1 cellular context compared by ENCODE assay signal in the genomic region with DNA sequence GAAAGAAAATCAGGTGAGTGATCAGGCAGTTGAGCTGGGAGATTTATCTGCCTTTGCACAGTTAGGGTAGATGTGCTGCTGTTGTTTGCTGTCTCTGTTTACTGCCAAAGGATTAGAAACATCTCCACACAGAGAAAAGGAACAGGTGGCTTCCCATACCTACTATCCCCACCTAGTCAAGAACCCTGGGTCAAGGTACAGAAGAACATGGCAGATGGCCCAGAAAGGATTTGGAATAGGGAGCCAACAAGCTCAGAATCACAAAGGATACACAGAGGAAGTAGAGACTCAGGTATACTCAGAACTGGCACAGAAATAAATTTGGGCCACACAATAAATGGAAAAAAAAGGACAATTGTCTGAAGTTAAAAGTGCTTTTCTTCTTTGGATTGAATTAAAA.
TF ChIP-seq lines count a peak whose summit lies in the region.

No MANE protein-coding gene starts in this region.

TF ChIP-seq in GM23338, 12 proteins besides CTCF, POLR2A, EP300 and RAD21 (continued from another document):
- TF ChIP-seq, protein P1, sequence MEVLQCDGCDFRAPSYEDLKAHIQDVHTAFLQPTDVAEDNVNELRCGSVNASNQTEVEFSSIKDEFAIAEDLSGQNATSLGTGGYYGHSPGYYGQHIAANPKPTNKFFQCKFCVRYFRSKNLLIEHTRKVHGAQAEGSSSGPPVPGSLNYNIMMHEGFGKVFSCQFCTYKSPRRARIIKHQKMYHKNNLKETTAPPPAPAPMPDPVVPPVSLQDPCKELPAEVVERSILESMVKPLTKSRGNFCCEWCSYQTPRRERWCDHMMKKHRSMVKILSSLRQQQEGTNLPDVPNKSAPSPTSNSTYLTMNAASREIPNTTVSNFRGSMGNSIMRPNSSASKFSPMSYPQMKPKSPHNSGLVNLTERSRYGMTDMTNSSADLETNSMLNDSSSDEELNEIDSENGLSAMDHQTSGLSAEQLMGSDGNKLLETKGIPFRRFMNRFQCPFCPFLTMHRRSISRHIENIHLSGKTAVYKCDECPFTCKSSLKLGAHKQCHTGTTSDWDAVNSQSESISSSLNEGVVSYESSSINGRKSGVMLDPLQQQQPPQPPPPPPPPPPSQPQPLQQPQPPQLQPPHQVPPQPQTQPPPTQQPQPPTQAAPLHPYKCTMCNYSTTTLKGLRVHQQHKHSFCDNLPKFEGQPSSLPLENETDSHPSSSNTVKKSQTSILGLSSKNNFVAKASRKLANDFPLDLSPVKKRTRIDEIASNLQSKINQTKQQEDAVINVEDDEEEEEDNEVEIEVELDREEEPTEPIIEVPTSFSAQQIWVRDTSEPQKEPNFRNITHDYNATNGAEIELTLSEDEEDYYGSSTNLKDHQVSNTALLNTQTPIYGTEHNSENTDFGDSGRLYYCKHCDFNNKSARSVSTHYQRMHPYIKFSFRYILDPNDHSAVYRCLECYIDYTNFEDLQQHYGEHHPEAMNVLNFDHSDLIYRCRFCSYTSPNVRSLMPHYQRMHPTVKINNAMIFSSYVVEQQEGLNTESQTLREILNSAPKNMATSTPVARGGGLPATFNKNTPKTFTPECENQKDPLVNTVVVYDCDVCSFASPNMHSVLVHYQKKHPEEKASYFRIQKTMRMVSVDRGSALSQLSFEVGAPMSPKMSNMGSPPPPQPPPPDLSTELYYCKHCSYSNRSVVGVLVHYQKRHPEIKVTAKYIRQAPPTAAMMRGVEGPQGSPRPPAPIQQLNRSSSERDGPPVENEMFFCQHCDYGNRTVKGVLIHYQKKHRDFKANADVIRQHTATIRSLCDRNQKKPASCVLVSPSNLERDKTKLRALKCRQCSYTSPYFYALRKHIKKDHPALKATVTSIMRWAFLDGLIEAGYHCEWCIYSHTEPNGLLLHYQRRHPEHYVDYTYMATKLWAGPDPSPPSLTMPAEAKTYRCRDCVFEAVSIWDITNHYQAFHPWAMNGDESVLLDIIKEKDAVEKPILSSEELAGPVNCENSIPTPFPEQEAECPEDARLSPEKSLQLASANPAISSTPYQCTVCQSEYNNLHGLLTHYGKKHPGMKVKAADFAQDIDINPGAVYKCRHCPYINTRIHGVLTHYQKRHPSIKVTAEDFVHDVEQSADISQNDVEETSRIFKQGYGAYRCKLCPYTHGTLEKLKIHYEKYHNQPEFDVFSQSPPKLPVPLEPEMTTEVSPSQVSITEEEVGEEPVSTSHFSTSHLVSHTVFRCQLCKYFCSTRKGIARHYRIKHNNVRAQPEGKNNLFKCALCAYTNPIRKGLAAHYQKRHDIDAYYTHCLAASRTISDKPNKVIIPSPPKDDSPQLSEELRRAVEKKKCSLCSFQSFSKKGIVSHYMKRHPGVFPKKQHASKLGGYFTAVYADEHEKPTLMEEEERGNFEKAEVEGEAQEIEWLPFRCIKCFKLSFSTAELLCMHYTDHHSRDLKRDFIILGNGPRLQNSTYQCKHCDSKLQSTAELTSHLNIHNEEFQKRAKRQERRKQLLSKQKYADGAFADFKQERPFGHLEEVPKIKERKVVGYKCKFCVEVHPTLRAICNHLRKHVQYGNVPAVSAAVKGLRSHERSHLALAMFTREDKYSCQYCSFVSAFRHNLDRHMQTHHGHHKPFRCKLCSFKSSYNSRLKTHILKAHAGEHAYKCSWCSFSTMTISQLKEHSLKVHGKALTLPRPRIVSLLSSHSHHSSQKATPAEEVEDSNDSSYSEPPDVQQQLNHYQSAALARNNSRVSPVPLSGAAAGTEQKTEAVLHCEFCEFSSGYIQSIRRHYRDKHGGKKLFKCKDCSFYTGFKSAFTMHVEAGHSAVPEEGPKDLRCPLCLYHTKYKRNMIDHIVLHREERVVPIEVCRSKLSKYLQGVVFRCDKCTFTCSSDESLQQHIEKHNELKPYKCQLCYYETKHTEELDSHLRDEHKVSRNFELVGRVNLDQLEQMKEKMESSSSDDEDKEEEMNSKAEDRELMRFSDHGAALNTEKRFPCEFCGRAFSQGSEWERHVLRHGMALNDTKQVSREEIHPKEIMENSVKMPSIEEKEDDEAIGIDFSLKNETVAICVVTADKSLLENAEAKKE (CRISPR knock-in tag; IDR thresholded peaks at IDR 0.05): no peak
- TF ChIP-seq JUNB (IDR thresholded peaks at IDR 0.05; ENCODE audit: unreplicated experiment) (no peak), POLR2AphosphoS5 (IDR thresholded peaks at IDR 0.05; ENCODE audit: low read depth) (no peak), CREB1 (CRISPR knock-in tag; IDR thresholded peaks at IDR 0.05; ENCODE audit: low read depth) (no peak)
- TF ChIP-seq, protein P2, sequence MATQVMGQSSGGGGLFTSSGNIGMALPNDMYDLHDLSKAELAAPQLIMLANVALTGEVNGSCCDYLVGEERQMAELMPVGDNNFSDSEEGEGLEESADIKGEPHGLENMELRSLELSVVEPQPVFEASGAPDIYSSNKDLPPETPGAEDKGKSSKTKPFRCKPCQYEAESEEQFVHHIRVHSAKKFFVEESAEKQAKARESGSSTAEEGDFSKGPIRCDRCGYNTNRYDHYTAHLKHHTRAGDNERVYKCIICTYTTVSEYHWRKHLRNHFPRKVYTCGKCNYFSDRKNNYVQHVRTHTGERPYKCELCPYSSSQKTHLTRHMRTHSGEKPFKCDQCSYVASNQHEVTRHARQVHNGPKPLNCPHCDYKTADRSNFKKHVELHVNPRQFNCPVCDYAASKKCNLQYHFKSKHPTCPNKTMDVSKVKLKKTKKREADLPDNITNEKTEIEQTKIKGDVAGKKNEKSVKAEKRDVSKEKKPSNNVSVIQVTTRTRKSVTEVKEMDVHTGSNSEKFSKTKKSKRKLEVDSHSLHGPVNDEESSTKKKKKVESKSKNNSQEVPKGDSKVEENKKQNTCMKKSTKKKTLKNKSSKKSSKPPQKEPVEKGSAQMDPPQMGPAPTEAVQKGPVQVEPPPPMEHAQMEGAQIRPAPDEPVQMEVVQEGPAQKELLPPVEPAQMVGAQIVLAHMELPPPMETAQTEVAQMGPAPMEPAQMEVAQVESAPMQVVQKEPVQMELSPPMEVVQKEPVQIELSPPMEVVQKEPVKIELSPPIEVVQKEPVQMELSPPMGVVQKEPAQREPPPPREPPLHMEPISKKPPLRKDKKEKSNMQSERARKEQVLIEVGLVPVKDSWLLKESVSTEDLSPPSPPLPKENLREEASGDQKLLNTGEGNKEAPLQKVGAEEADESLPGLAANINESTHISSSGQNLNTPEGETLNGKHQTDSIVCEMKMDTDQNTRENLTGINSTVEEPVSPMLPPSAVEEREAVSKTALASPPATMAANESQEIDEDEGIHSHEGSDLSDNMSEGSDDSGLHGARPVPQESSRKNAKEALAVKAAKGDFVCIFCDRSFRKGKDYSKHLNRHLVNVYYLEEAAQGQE (IDR thresholded peaks at IDR 0.05; ENCODE audit: unreplicated experiment): no peak
